16 cellular contexts compared by ENCODE assay signal in genomic region chr5:141815051-141815795, GRCh38.
"Had no signal": no experiment of that assay in that cellular context is flagged by ENCODE, and none has a peak within 500 bp of the region (broad histone marks: within the 10 kb centered on the region; RNA-seq: fewer than 3 reads in every experiment).

No MANE protein-coding gene starts in this region.

- H3K27me3 ChIP-seq: right lobe of liver had no signal

- H3K4me3 ChIP-seq: prostate gland, right lobe of liver, smooth muscle cell, transverse colon had no signal

- H3K9me3 ChIP-seq: neutrophil, prostate gland, right lobe of liver, transverse colon had no signal

- H3K4me1 ChIP-seq: prostate gland, right lobe of liver had no signal

- DNase-seq: activated B cell treated with CpG ODN at 0.5 μM for 24 hours; activated CD4-positive, alpha-beta T cell treated with anti-CD3 and anti-CD28 coated beads for 48 hours; activated CD8-positive, alpha-beta T cell treated with anti-CD3 and anti-CD28 coated beads for 36 hours; activated effector memory CD4-positive, alpha-beta T cell treated with Interleukin-2 at 50 U/mL for 16 hours; activated naive CD4-positive, alpha-beta T cell treated with anti-CD3 and anti-CD28 coated beads, Interleukin-2, amount 50 U/mL, for 16 hours; activated T-cell treated with anti-CD3 and anti-CD28 coated beads, Interleukin-2, amount 50 U/mL, for 4 hours; effector memory CD8-positive, alpha-beta T cell; foreskin melanocyte; left colon; right lobe of liver; T-helper 2 cell; transverse colon had no signal

- H3K27ac ChIP-seq: epithelial cell of prostate, neutrophil, prostate gland, right lobe of liver had no signal

- ATAC-seq: activated CD8-positive, alpha-beta T cell treated with anti-CD3 and anti-CD28 coated beads for 36 hours; activated T-cell treated with anti-CD3 and anti-CD28 coated beads, Interleukin-2, amount 50 U/mL, for 4 hours; effector memory CD8-positive, alpha-beta T cell; left colon; right lobe of liver had no signal

- H3K36me3 ChIP-seq: neutrophil, prostate gland, right lobe of liver, transverse colon had no signal
